17 cellular contexts compared by ENCODE assay signal in the genomic region with DNA sequence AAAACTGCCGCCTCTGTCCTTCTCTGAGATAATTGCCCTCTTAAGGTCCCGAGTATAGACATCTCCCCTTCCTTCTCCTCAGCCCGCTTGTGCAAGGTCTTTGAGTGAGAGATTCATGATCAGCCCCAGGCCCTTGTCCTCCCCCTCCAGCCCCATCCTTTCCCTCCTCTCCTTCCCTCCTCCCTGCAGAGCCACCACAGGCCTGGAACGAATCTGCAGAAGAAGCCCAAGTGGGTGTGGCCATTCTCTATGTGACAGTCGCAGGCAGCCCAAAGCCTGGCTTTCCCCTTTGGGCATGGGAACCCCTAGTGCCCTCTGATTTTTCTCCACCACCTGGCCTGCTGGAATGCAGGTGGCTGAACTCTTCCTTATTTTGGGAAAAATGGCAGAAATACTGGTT. TPM values are rescaled to one million over a fixed set of nuclear protein-coding genes. Genes with fewer than 3 reads are reported as not detected.
DNase-seq lines count a peak whose midpoint lies in the region; ATAC-seq and TF ChIP-seq lines count a peak whose summit lies in the region.
"Had no signal": no experiment of that assay in that cellular context is flagged by ENCODE, and none has a peak within 500 bp of the region (broad histone marks: within the 10 kb centered on the region; RNA-seq: fewer than 3 reads in every experiment).

No MANE protein-coding gene starts in this region.

- H3K4me3 ChIP-seq in testis (no peak overlapping the region), tibial artery (no peak overlapping the region), breast epithelium (no peak overlapping the region)
- H3K4me3 ChIP-seq: upper lobe of left lung had no signal

- no peak for ATAC-seq in GM21367 (IDR thresholded peaks at IDR 0.05; ENCODE audit: unreplicated experiment)
- ATAC-seq: natural killer cell; Panc1; stimulated activated memory B cell treated with anti-CD40 and anti-IgM and Interleukin-4, amounts not matched to agents 10 μg/mL and 1 μg/mL and 100 μg/mL, for 72 hours had no signal

- H3K27ac ChIP-seq in testis = no peak overlapping the region
- no peak overlapping the region for H3K27ac ChIP-seq in tibial artery
- no peak overlapping the region for H3K27ac ChIP-seq in breast epithelium
- H3K27ac ChIP-seq: upper lobe of left lung had no signal

- peaks cover 33% of the 10 kb centered on the region for H3K4me1 Mint-ChIP-seq in glutamatergic neuron (ENCODE audit: low read depth, unreplicated experiment)
- H3K4me1 Mint-ChIP-seq: natural killer cell had no signal

- no peak for TF ChIP-seq POLR2A in testis (IDR thresholded peaks at IDR 0.05)
- TF ChIP-seq POLR2A in breast epithelium (IDR thresholded peaks at IDR 0.05) = no peak

- H3K36me3 Mint-ChIP-seq in glutamatergic neuron (ENCODE audit: unreplicated experiment) = no peaks in the 10 kb centered on the region
- H3K36me3 Mint-ChIP-seq: natural killer cell; stimulated activated memory B cell treated with anti-CD40 and anti-IgM and Interleukin-4, amounts not matched to agents 10 μg/mL and 1 μg/mL and 100 μg/mL, for 72 hours had no signal

- no peak for TF ChIP-seq CTCF in glutamatergic neuron (IDR thresholded peaks at IDR 0.05; ENCODE audit: partially characterized antibody, unreplicated experiment)
- TF ChIP-seq CTCF in testis (IDR thresholded peaks at IDR 0.05) = no peak
- no peak for TF ChIP-seq CTCF in tibial artery (IDR thresholded peaks at IDR 0.05)
- no peak for TF ChIP-seq CTCF in breast epithelium (IDR thresholded peaks at IDR 0.05)

- peak overlapping the region; percentile 13 for H3K4me3 Mint-ChIP-seq in glutamatergic neuron (ENCODE audit: unreplicated experiment)
- H3K4me3 Mint-ChIP-seq: CD4-positive, alpha-beta T cell; dendritic cell treated with granulocyte-macrophage colony-stimulating factor and Interleukin-4, amounts not matched to agents 40 ng/mL and 50 ng/mL, for 4 days; natural killer cell; stimulated activated memory B cell treated with anti-CD40 and anti-IgM and Interleukin-4, amounts not matched to agents 10 μg/mL and 1 μg/mL and 100 μg/mL, for 72 hours had no signal

- H3K27ac Mint-ChIP-seq in glutamatergic neuron (ENCODE audit: unreplicated experiment) = peak overlapping the region; percentile 46
- H3K27ac Mint-ChIP-seq: CD4-positive, alpha-beta T cell; dendritic cell treated with granulocyte-macrophage colony-stimulating factor and Interleukin-4, amounts not matched to agents 40 ng/mL and 50 ng/mL, for 4 days; natural killer cell; stimulated activated memory B cell treated with anti-CD40 and anti-IgM and Interleukin-4, amounts not matched to agents 10 μg/mL and 1 μg/mL and 100 μg/mL, for 72 hours had no signal

- WGBS in testis, 2 donors = 47 to 53% methylated on average over 5 of the region's 5 CpGs

- H3K36me3 ChIP-seq in testis (ENCODE audit: low read depth, missing control alignments) (no peaks in the 10 kb centered on the region), tibial artery (no peaks in the 10 kb centered on the region), breast epithelium (no peaks in the 10 kb centered on the region)
- H3K36me3 ChIP-seq: upper lobe of left lung had no signal

- H3K27me3 ChIP-seq in testis (no peaks in the 10 kb centered on the region), tibial artery (peaks cover 0 to 12% of the 10 kb centered on the region in 2 donors), breast epithelium (no peaks in the 10 kb centered on the region)
- H3K27me3 ChIP-seq: upper lobe of left lung had no signal

- intact Hi-C loops in testis (cut with DNase I; ENCODE audit: low total_unique reads) (loop anchor here (5.0 kb wide), 1 partner anchor 155 kb away; no protein-coding TSS in a partner anchor), tibial artery (cut with DNase I; ENCODE audit: low total_unique reads) (no loop called here), breast epithelium (cut with DNase I; ENCODE audit: low total_unique reads) (no loop called here)

- no peaks in the 10 kb centered on the region for H3K9me3 ChIP-seq in testis
- no peaks in the 10 kb centered on the region for H3K9me3 ChIP-seq in tibial artery
- H3K9me3 ChIP-seq in breast epithelium = no peaks in the 10 kb centered on the region
- H3K9me3 ChIP-seq: upper lobe of left lung had no signal

- peaks cover 15% of the 10 kb centered on the region for H3K9me3 Mint-ChIP-seq in glutamatergic neuron (ENCODE audit: unreplicated experiment)
- H3K9me3 Mint-ChIP-seq: CD4-positive, alpha-beta T cell; dendritic cell treated with granulocyte-macrophage colony-stimulating factor and Interleukin-4, amounts not matched to agents 40 ng/mL and 50 ng/mL, for 4 days; natural killer cell; stimulated activated memory B cell treated with anti-CD40 and anti-IgM and Interleukin-4, amounts not matched to agents 10 μg/mL and 1 μg/mL and 100 μg/mL, for 72 hours had no signal

- H3K4me1 ChIP-seq in testis (peaks cover 28% of the 10 kb centered on the region), tibial artery (peaks cover 0 to 10% (median 4%) of the 10 kb centered on the region in 4 donors), breast epithelium (no peaks in the 10 kb centered on the region)

- H3K27me3 Mint-ChIP-seq in glutamatergic neuron (ENCODE audit: unreplicated experiment) = peaks cover 10% of the 10 kb centered on the region

- DNase-seq in NCI-H82 (lab: John Stamatoyannopoulos, UW) = peak; percentile 39
- DNase-seq in NCI-H82 treated with DMSO at 0.1 percent for 48 hours (lab: John Stamatoyannopoulos, UW; ENCODE audit: unreplicated experiment) = no peak
- DNase-seq in NCI-H69 (lab: John Stamatoyannopoulos, UW) = peak; percentile 26
- DNase-seq in glutamatergic neuron = peak; percentile 47
- peak; percentile 58 for DNase-seq in testis
- DNase-seq in tibial artery = no peak
- no peak for DNase-seq in breast epithelium (ENCODE audit: low spot score in 2 of 2)
- DNase-seq: activated naive CD4-positive, alpha-beta T cell treated with Interleukin-2 at 50 U/mL for 16 hours; activated T-cell treated with anti-CD3 and anti-CD28 coated beads for 4 hours; natural killer cell; NCI-H446 treated with DMSO at 0.1 percent for 48 hours; upper lobe of left lung had no signal

RNA-seq across cellular contexts. Expression of a gene that starts 7.2 kb away (rescaled TPM):
- total RNA-seq in glutamatergic neuron (ENCODE audit: unreplicated experiment) = 677 TPM
- 100 to 1,000 TPM; 375 to 444 TPM for total RNA-seq in testis
- 142 TPM for polyA plus RNA-seq in testis (ENCODE audit: insufficient read depth, low read depth, low replicate concordance)
- total RNA-seq in breast epithelium = 10 to 100 TPM in 1 of 3 donors, 1 to 10 TPM in 2; 3.7 to 35.0 (median 5.6) TPM
- total RNA-seq: natural killer cell had no signal

RNA-seq across cellular contexts. Expression of a gene that starts 22.6 kb away (rescaled TPM):
- total RNA-seq in glutamatergic neuron (ENCODE audit: unreplicated experiment) = 25.9 TPM
- 10 to 100 TPM; 71.2 to 77.5 TPM for total RNA-seq in testis
- polyA plus RNA-seq in testis (ENCODE audit: insufficient read depth, low read depth, low replicate concordance) = 21.6 TPM
- total RNA-seq in breast epithelium = 10 to 100 TPM; 20.8 to 47.3 (median 44.9) TPM

Comparison
In these comparisons a context has a peak if more than half of its experiments do, and no peak if none do; other contexts are left out.
1. DNase-seq: peak in NCI-H82 (single experiment), NCI-H69 (single experiment), glutamatergic neuron (single experiment) and testis (single experiment); none in NCI-H82 treated with DMSO at 0.1 percent for 48 hours (single experiment), tibial artery (0 of 2) and breast epithelium (0 of 2).
2. RNA of a gene that starts 7.2 kb away (total RNA-seq): 677 TPM in glutamatergic neuron (single experiment) and 375 to 444 TPM in testis; 3.7 to 35.0 TPM in breast epithelium; every median in the first group is over 10 times any median in the second.